In genomic region chr3:181609156-181609767, GRCh38 we compare ENCODE assay signal across 12 cellular contexts.
"Had no signal": no experiment of that assay in that cellular context is flagged by ENCODE, and none has a peak within 500 bp of the region (broad histone marks: within the 10 kb centered on the region; RNA-seq: fewer than 3 reads in every experiment).

No MANE protein-coding gene starts in this region.

- H3K4me1 ChIP-seq: stomach, thyroid gland had no signal

- H3K27ac Mint-ChIP-seq: activated CD4-positive, alpha-beta memory T cell treated with anti-CD3 and anti-CD28 coated beads, Interleukin-2, amount 10 ng/mL, durations not matched to agents 7 days and 5 days; activated T-cell treated with anti-CD3 and anti-CD28 coated beads, Interleukin-2, amount 50 U/mL, for 24 hours; nephron progenitor cell; T-helper 17 cell had no signal

- H3K27me3 Mint-ChIP-seq: activated CD4-positive, alpha-beta memory T cell treated with anti-CD3 and anti-CD28 coated beads, Interleukin-2, amount 10 ng/mL, durations not matched to agents 7 days and 5 days; activated T-cell treated with anti-CD3 and anti-CD28 coated beads, Interleukin-2, amount 50 U/mL, for 24 hours; T-helper 17 cell had no signal

- H3K4me3 ChIP-seq: stomach, thyroid gland had no signal

- ATAC-seq: esophagus mucosa, T-helper 17 cell had no signal

- H3K4me3 Mint-ChIP-seq: activated CD4-positive, alpha-beta memory T cell treated with anti-CD3 and anti-CD28 coated beads, Interleukin-2, amount 10 ng/mL, durations not matched to agents 7 days and 5 days; activated T-cell treated with anti-CD3 and anti-CD28 coated beads, Interleukin-2, amount 50 U/mL, for 24 hours; nephron progenitor cell; T-helper 17 cell had no signal

- H3K27ac ChIP-seq: stomach, thyroid gland, WERI-Rb-1 had no signal

- H3K27me3 ChIP-seq: stomach, thyroid gland had no signal

- H3K36me3 ChIP-seq: stomach, thyroid gland, WERI-Rb-1 had no signal

- H3K4me1 Mint-ChIP-seq: activated CD4-positive, alpha-beta memory T cell treated with anti-CD3 and anti-CD28 coated beads, Interleukin-2, amount 10 ng/mL, durations not matched to agents 7 days and 5 days; T-helper 17 cell had no signal

- H3K9me3 Mint-ChIP-seq: activated T-cell treated with anti-CD3 and anti-CD28 coated beads, Interleukin-2, amount 50 U/mL, for 24 hours; nephron progenitor cell had no signal

- DNase-seq: activated CD4-positive, alpha-beta memory T cell treated with anti-CD3 and anti-CD28 coated beads, Interleukin-2, amount 10 ng/mL, durations not matched to agents 7 days and 5 days; activated CD4-positive, alpha-beta T cell treated with anti-CD3 and anti-CD28 coated beads for 4 hours; activated naive CD4-positive, alpha-beta T cell treated with anti-CD3 and anti-CD28 coated beads, Interleukin-2, amount 50 U/mL, for 16 hours; activated T-cell treated with anti-CD3 and anti-CD28 coated beads, Interleukin-2, amount 50 U/mL, for 24 hours; kidney glomerular epithelial cell; nephron progenitor cell; stimulated activated CD4-positive, alpha-beta T cell treated with anti-CD3 and anti-CD28 coated beads, Interleukin-1b, Interleukin-23, amount 100 ng/mL, for 48 hours; stomach; T-helper 17 cell; thyroid gland; WERI-Rb-1 had no signal

- H3K9me3 ChIP-seq: stomach, thyroid gland had no signal
